In genomic region chr1:12480748-12481362, GRCh38 we compare ENCODE assay signal across 9 cellular contexts.
DNase-seq lines count a peak whose midpoint lies in the region; ATAC-seq and TF ChIP-seq lines count a peak whose summit lies in the region.
"Had no signal": no experiment of that assay in that cellular context is flagged by ENCODE, and none has a peak within 500 bp of the region (broad histone marks: within the 10 kb centered on the region; RNA-seq: fewer than 3 reads in every experiment).

No MANE protein-coding gene starts in this region.

- no peak for TF ChIP-seq POLR2A in testis (IDR thresholded peaks at IDR 0.05)

- H3K79me2 ChIP-seq in hepatocyte: no peaks in the 10 kb centered on the region
- H3K79me2 ChIP-seq: parathyroid adenoma had no signal

- H3K27me3 Mint-ChIP-seq in activated T-cell treated with anti-CD3 and anti-CD28 coated beads, Interleukin-2, amount 50 U/mL, for 72 hours (ENCODE audit: low read depth): no peaks in the 10 kb centered on the region

- no peak for TF ChIP-seq CTCF in hepatocyte (IDR thresholded peaks at IDR 0.05; ENCODE audit: poor library complexity)
- no peak for TF ChIP-seq CTCF in testis (IDR thresholded peaks at IDR 0.05)

- H3K4me3 Mint-ChIP-seq in activated T-cell treated with anti-CD3 and anti-CD28 coated beads, Interleukin-2, amount 50 U/mL, for 72 hours: peak overlapping the region; percentile 42 to 48

- ATAC-seq in activated T-cell treated with anti-CD3 and anti-CD28 coated beads, Interleukin-2, amount 50 U/mL, for 72 hours (replicated peaks in 1 of 2): peak; percentile 72 to 83
- ATAC-seq in GM18907 (IDR thresholded peaks at IDR 0.05; ENCODE audit: unreplicated experiment): no peak

- H3K36me3 ChIP-seq in hepatocyte (replicated peaks; ENCODE audit: insufficient read depth, low read depth): no peaks in the 10 kb centered on the region
- H3K36me3 ChIP-seq in testis (ENCODE audit: low read depth, missing control alignments): no peaks in the 10 kb centered on the region

- intact Hi-C loops in testis (cut with DNase I; ENCODE audit: low total_unique reads): no loop called here

- peak overlapping the region; percentile 70 for H3K27ac Mint-ChIP-seq in activated T-cell treated with anti-CD3 and anti-CD28 coated beads, Interleukin-2, amount 50 U/mL, for 72 hours

- H3K27ac ChIP-seq in hepatocyte: peak overlapping the region; percentile 89
- H3K27ac ChIP-seq in testis: no peak overlapping the region
- H3K27ac ChIP-seq: parathyroid adenoma had no signal

- H3K9me2 ChIP-seq in hepatocyte (replicated peaks; ENCODE audit: insufficient read depth): no peaks in the 10 kb centered on the region

- H3K4me1 ChIP-seq in hepatocyte (ENCODE audit: insufficient read depth) (peaks cover 70% of the 10 kb centered on the region), testis (peaks cover 33% of the 10 kb centered on the region)

- H3K9me3 Mint-ChIP-seq in activated T-cell treated with anti-CD3 and anti-CD28 coated beads, Interleukin-2, amount 50 U/mL, for 72 hours: no peaks in the 10 kb centered on the region

- H3K4me1 Mint-ChIP-seq in activated T-cell treated with anti-CD3 and anti-CD28 coated beads, Interleukin-2, amount 50 U/mL, for 72 hours (ENCODE audit: low read depth): peaks cover 63% of the 10 kb centered on the region

- H3K4me3 ChIP-seq in hepatocyte (no peak overlapping the region), testis (no peak overlapping the region)

- DNase-seq in DMS53 (lab: John Stamatoyannopoulos, UW) (peak; percentile 79), LHCN-M2 (ENCODE audit: low read depth) (peak; percentile 88), hepatocyte (ENCODE audit: low spot score) (peak; percentile 73), stromal cell of bone marrow (ENCODE audit: low read depth) (peak; percentile 89), testis (no peak), NCI-H1048 (lab: John Stamatoyannopoulos, UW) (no peak)
- peak; percentile 31 to 34 for DNase-seq in activated T-cell treated with anti-CD3 and anti-CD28 coated beads, Interleukin-2, amount 50 U/mL, for 72 hours

- peaks cover 0 to 2% of the 10 kb centered on the region in 2 donors for H3K36me3 Mint-ChIP-seq in activated T-cell treated with anti-CD3 and anti-CD28 coated beads, Interleukin-2, amount 50 U/mL, for 72 hours (ENCODE audit: insufficient read depth in 2 of 2)

- H2AFZ ChIP-seq in hepatocyte: no peak overlapping the region
- H2AFZ ChIP-seq: parathyroid adenoma had no signal

- no peaks in the 10 kb centered on the region for H3K27me3 ChIP-seq in hepatocyte
- H3K27me3 ChIP-seq in testis: no peaks in the 10 kb centered on the region

- H3K4me2 ChIP-seq in hepatocyte: no peak overlapping the region

- H4K20me1 ChIP-seq in hepatocyte (ENCODE audit: insufficient read depth, poor library complexity, severe bottlenecking): no peaks in the 10 kb centered on the region

- WGBS in hepatocyte (ENCODE audit: low lambda C conversion rate, missing lambda C conversion rate): 83% methylated on average over 5 of the region's 5 CpGs
- 85 to 86% methylated on average over 5 of the region's 5 CpGs for WGBS in testis, 2 donors

- H3K9me3 ChIP-seq in hepatocyte (ENCODE audit: low read depth) (no peaks in the 10 kb centered on the region), testis (no peaks in the 10 kb centered on the region)

Comparison
In these comparisons a context has a peak if more than half of its experiments do, and no peak if none do; other contexts are left out.
1. DNase-seq: peak in DMS53 (single experiment), LHCN-M2 (single experiment), activated T-cell treated with anti-CD3 and anti-CD28 coated beads, Interleukin-2, amount 50 U/mL, for 72 hours (2 of 2), hepatocyte (single experiment) and stromal cell of bone marrow (single experiment); none in testis (single experiment) and NCI-H1048 (single experiment).